13 cellular contexts compared by ENCODE assay signal in the genomic region with DNA sequence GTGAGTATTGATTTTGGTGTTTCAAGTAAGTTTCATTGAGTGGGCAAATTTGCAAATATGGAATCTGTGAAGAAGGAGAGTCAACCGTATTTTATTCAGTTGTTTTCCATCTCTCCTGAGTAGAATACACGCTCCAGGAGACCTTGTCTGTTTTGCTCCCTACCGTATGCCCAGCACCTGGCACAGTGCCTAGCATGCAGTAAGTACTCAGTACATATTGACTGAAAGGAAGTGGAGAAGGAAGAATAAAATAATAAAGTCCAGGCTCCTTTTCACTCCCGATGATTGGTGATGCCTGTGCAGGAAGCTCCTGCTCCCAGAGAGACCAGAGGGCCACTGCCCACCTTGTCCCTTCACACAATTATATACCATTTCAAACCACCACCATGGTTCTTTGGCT. TPM values are rescaled to one million over a fixed set of nuclear protein-coding genes. Genes with fewer than 3 reads are reported as not detected.
DNase-seq lines count a peak whose midpoint lies in the region; ATAC-seq and TF ChIP-seq lines count a peak whose summit lies in the region.
"Had no signal": no experiment of that assay in that cellular context is flagged by ENCODE, and none has a peak within 500 bp of the region (broad histone marks: within the 10 kb centered on the region; RNA-seq: fewer than 3 reads in every experiment).

No MANE protein-coding gene starts in this region.

- H3K4me3 ChIP-seq in mammary epithelial cell (replicated peaks in 1 of 3; ENCODE audit: insufficient read depth in 1 of 3, low read depth in 2 of 3, low read length in 3 of 3) (no peak overlapping the region), hepatocyte (no peak overlapping the region)
- H3K4me3 ChIP-seq: neural progenitor cell had no signal

- BruUV-seq in MCF 10A (replicated peaks; lab: Mats Ljungman, UMichigan) (no TSS peak), mammary epithelial cell (replicated peaks; lab: Mats Ljungman, UMichigan) (no TSS peak)

- peak; percentile 34 for DNase-seq in MCF 10A (ENCODE audit: unreplicated experiment)
- no peak for DNase-seq in mammary epithelial cell
- peak; percentile 75 for DNase-seq in NCI-H774 (lab: John Stamatoyannopoulos, UW)
- DNase-seq in hepatocyte (ENCODE audit: low spot score), result no peak
- DNase-seq in ureter (ENCODE audit: low spot score), result peak; percentile 52
- no peak for DNase-seq in activated CD8-positive, alpha-beta memory T cell treated with anti-CD3 and anti-CD28 coated beads, Interleukin-2, amount 50 U/mL, for 48 hours
- no peak for DNase-seq in activated CD4-positive, alpha-beta T cell treated with anti-CD3 and anti-CD28 coated beads for 36 hours
- DNase-seq: activated T-cell treated with anti-CD3 and anti-CD28 coated beads, Interleukin-2, amount 50 U/mL, for 1 hour; GF-D8; immature natural killer cell had no signal

- H3K36me3 ChIP-seq in mammary epithelial cell (ENCODE audit: insufficient read depth, low read length) (no peaks in the 10 kb centered on the region), hepatocyte (replicated peaks; ENCODE audit: insufficient read depth, low read depth) (no peaks in the 10 kb centered on the region)
- H3K36me3 ChIP-seq: neural progenitor cell had no signal

- peaks cover 25% of the 10 kb centered on the region for H3K4me1 Mint-ChIP-seq in MCF 10A (ENCODE audit: insufficient read depth, unreplicated experiment)
- peaks cover 25% of the 10 kb centered on the region for H3K4me1 Mint-ChIP-seq in activated CD4-positive, alpha-beta T cell treated with anti-CD3 and anti-CD28 coated beads for 36 hours

- H3K27me3 ChIP-seq in mammary epithelial cell (ENCODE audit: insufficient read depth, low read length) (no peaks in the 10 kb centered on the region), hepatocyte (no peaks in the 10 kb centered on the region)
- H3K27me3 ChIP-seq: neural progenitor cell had no signal

- H3K27ac ChIP-seq in mammary epithelial cell (ENCODE audit: insufficient read depth, low read depth, low read length) (no peak overlapping the region), hepatocyte (peak overlapping the region; percentile 79)
- H3K27ac ChIP-seq: neural progenitor cell had no signal

- CTCF ChIA-PET in MCF 10A (lab: Yijun Ruan, JAX), result interaction anchor here (0.6 to 6.8 kb wide), 11 partner anchors 12 to 721 kb away, joined by 3 to 55 read pairs (median 4); no protein-coding TSS in a partner anchor
- CTCF ChIA-PET in mammary epithelial cell (lab: Charles Lee; ENCODE audit: low non-redundant PET), result interaction anchor here (0.7 kb wide), 1 partner anchor 210 kb away, joined by 8 read pairs; no protein-coding TSS in a partner anchor
- CTCF ChIA-PET in activated CD4-positive, alpha-beta T cell treated with anti-CD3 and anti-CD28 coated beads for 36 hours (lab: Charles Lee), result interaction anchor here (0.6 to 1.1 kb wide), 2 partner anchors 54 to 1016 kb away, joined by 3 to 4 read pairs; no protein-coding TSS in a partner anchor

- no peak overlapping the region for H3K9ac ChIP-seq in mammary epithelial cell (ENCODE audit: insufficient read depth, low read length)
- H3K9ac ChIP-seq: neural progenitor cell had no signal

- dilution Hi-C loops in mammary epithelial cell (cut with HindIII; ENCODE audit: low sequenced_read_pairs), result loop anchor here (5.0 kb wide), 1 partner anchor 52 kb away; no protein-coding TSS in a partner anchor

- H3K79me2 ChIP-seq in mammary epithelial cell (ENCODE audit: insufficient read depth, low read length) (no peaks in the 10 kb centered on the region), hepatocyte (no peaks in the 10 kb centered on the region)

- H4K20me1 ChIP-seq in mammary epithelial cell (ENCODE audit: insufficient read depth, low read length) (no peaks in the 10 kb centered on the region), hepatocyte (ENCODE audit: insufficient read depth, poor library complexity, severe bottlenecking) (no peaks in the 10 kb centered on the region)

- intact Hi-C loops in MCF 10A (cut with micrococcal nuclease) (no loop called here), mammary epithelial cell (cut with micrococcal nuclease) (loop anchor here (5.0 kb wide), 1 partner anchor 37 kb away; no protein-coding TSS in a partner anchor)
- intact Hi-C loops in activated CD4-positive, alpha-beta T cell treated with anti-CD3 and anti-CD28 coated beads for 36 hours (cut with DNase I, micrococcal nuclease), result no loop called here

- H3K4me2 ChIP-seq in mammary epithelial cell (ENCODE audit: insufficient read depth, low read depth, low read length) (no peak overlapping the region), hepatocyte (no peak overlapping the region)
- H3K4me2 ChIP-seq: neural progenitor cell had no signal

- H3K9me3 ChIP-seq in mammary epithelial cell (replicated peaks; ENCODE audit: insufficient read depth, low read length), result no peaks in the 10 kb centered on the region
- H3K9me3 ChIP-seq in hepatocyte (ENCODE audit: low read depth), result no peaks in the 10 kb centered on the region

- no peaks in the 10 kb centered on the region for H3K27me3 Mint-ChIP-seq in MCF 10A (ENCODE audit: insufficient read depth, unreplicated experiment)
- no peaks in the 10 kb centered on the region for H3K27me3 Mint-ChIP-seq in activated CD4-positive, alpha-beta T cell treated with anti-CD3 and anti-CD28 coated beads for 36 hours

- no peaks in the 10 kb centered on the region for H3K9me2 ChIP-seq in hepatocyte (replicated peaks; ENCODE audit: insufficient read depth)

- peaks cover 28% of the 10 kb centered on the region for H3K4me1 ChIP-seq in mammary epithelial cell (ENCODE audit: insufficient read depth, low read length)
- peaks cover 11% of the 10 kb centered on the region for H3K4me1 ChIP-seq in hepatocyte (ENCODE audit: insufficient read depth)

- H3K9me3 Mint-ChIP-seq in MCF 10A (ENCODE audit: unreplicated experiment), result no peaks in the 10 kb centered on the region
- H3K9me3 Mint-ChIP-seq in activated CD4-positive, alpha-beta T cell treated with anti-CD3 and anti-CD28 coated beads for 36 hours (ENCODE audit: low read depth), result no peaks in the 10 kb centered on the region
- H3K9me3 Mint-ChIP-seq: brain, immature natural killer cell, neural progenitor cell had no signal

- H2AFZ ChIP-seq in mammary epithelial cell (ENCODE audit: low read depth, low read length) (no peak overlapping the region), hepatocyte (no peak overlapping the region)
- H2AFZ ChIP-seq: neural progenitor cell had no signal

- no peak overlapping the region for H3K4me3 Mint-ChIP-seq in MCF 10A (ENCODE audit: unreplicated experiment)
- no peak overlapping the region for H3K4me3 Mint-ChIP-seq in activated CD4-positive, alpha-beta T cell treated with anti-CD3 and anti-CD28 coated beads for 36 hours
- H3K4me3 Mint-ChIP-seq: immature natural killer cell, neural progenitor cell had no signal

- POLR2A ChIA-PET in MCF 10A (lab: Yijun Ruan, JAX), result interaction anchor here (0.6 to 2.5 kb wide), 12 partner anchors 9 to 534 kb away, joined by 3 to 9 read pairs (median 4); a partner anchor contains a TSS
- POLR2A ChIA-PET in activated CD4-positive, alpha-beta T cell treated with anti-CD3 and anti-CD28 coated beads for 36 hours (lab: Charles Lee), result no interaction called here

- peak overlapping the region; percentile 70 for H3K27ac Mint-ChIP-seq in MCF 10A (ENCODE audit: low read depth, unreplicated experiment)
- H3K27ac Mint-ChIP-seq in activated CD4-positive, alpha-beta T cell treated with anti-CD3 and anti-CD28 coated beads for 36 hours, result no peak overlapping the region
- H3K27ac Mint-ChIP-seq: immature natural killer cell had no signal

- no peaks in the 10 kb centered on the region for H3K36me3 Mint-ChIP-seq in MCF 10A (ENCODE audit: insufficient read depth, unreplicated experiment)
- no peaks in the 10 kb centered on the region for H3K36me3 Mint-ChIP-seq in activated CD4-positive, alpha-beta T cell treated with anti-CD3 and anti-CD28 coated beads for 36 hours (ENCODE audit: low read depth)
- H3K36me3 Mint-ChIP-seq: brain, immature natural killer cell, neural progenitor cell had no signal

- TF ChIP-seq CTCF in MCF 10A (IDR thresholded peaks at IDR 0.05; ENCODE audit: unreplicated experiment), result no peak
- no peak for TF ChIP-seq CTCF in mammary epithelial cell (conservative IDR thresholded peaks at IDR 0.05 in 1 of 2, IDR thresholded peaks at IDR 0.05 in 1 of 2; ENCODE audit: extremely low read depth in 1 of 2, insufficient read depth in 1 of 2, low read depth in 1 of 2, low read length in 2 of 2)
- TF ChIP-seq CTCF in hepatocyte (IDR thresholded peaks at IDR 0.05; ENCODE audit: poor library complexity), result no peak

- WGBS in mammary epithelial cell (ENCODE audit: low coverage, missing lambda C conversion rate), result 95% methylated on average over 4 of the region's 4 CpGs
- WGBS in hepatocyte (ENCODE audit: low lambda C conversion rate, missing lambda C conversion rate), result 72% methylated on average over 4 of the region's 4 CpGs

- in situ Hi-C loops in mammary epithelial cell (cut with MboI; ENCODE audit: low sequenced_read_pairs in 2 of 2), result no loop called here

- ATAC-seq in HG03432 (IDR thresholded peaks at IDR 0.05; ENCODE audit: unreplicated experiment), result no peak
- ATAC-seq in activated CD4-positive, alpha-beta T cell treated with anti-CD3 and anti-CD28 coated beads for 36 hours, result no peak

RNA-seq across cellular contexts. Expression of a gene that starts 59.4 kb away (rescaled TPM):
- total RNA-seq in MCF 10A (2022) (33.4 and 44.5 TPM in 2 replicates), mammary epithelial cell (10 to 100 TPM in 1 of 2 donors, under 1 TPM in 1; 0.33 to 14.9 TPM), hepatocyte (7.1 and 10.6 TPM in 2 replicates), ureter (not detected)
- polyA plus RNA-seq in mammary epithelial cell (14.3 TPM), hepatocyte (4.9 and 5.3 TPM in 2 replicates)
- 0.72 TPM for polyA minus RNA-seq in mammary epithelial cell
- total RNA-seq in activated CD4-positive, alpha-beta T cell treated with anti-CD3 and anti-CD28 coated beads for 36 hours, result 10 to 100 TPM; 32.3 to 38.8 TPM

Comparison
In these comparisons a context has a peak if more than half of its experiments do, and no peak if none do; other contexts are left out.
1. DNase-seq: peak in MCF 10A (single experiment), NCI-H774 (single experiment) and ureter (single experiment); none in mammary epithelial cell (single experiment), hepatocyte (single experiment), activated CD8-positive, alpha-beta memory T cell treated with anti-CD3 and anti-CD28 coated beads, Interleukin-2, amount 50 U/mL, for 48 hours (single experiment) and activated CD4-positive, alpha-beta T cell treated with anti-CD3 and anti-CD28 coated beads for 36 hours (single experiment).